Comparison of ENCODE assay signal across 8 cellular contexts in genomic region chr6:33904050-33904827, GRCh38.
DNase-seq lines count a peak whose midpoint lies in the region; ATAC-seq and TF ChIP-seq lines count a peak whose summit lies in the region.

No MANE protein-coding gene starts in this region.

- TF ChIP-seq EP300 in transverse colon (IDR thresholded peaks at IDR 0.05; ENCODE audit: low read depth), result no peak

- in situ Hi-C loops in transverse colon (cut with MboI; ENCODE audit: low pct_ligation_motif_present in 1 of 4, low pct_unique_long_range_greater_than_20kb in 1 of 4, low sequenced_read_pairs in 3 of 4), result no loop called here

- H3K4me2 ChIP-seq in PC-3 (ENCODE audit: low read length), result no peak overlapping the region

- CTCF ChIA-PET in MCF 10A (lab: Yijun Ruan, JAX), result interaction anchor here (0.7 kb wide), 1 partner anchor 28 kb away, joined by 3 read pairs; no protein-coding TSS in a partner anchor
- CTCF ChIA-PET in PC-3 (lab: Charles Lee), result interaction anchor here (0.6 kb wide), 1 partner anchor 43 kb away, joined by 3 read pairs; no protein-coding TSS in a partner anchor

- peaks cover 65% of the 10 kb centered on the region for H3K27me3 Mint-ChIP-seq in MCF 10A (ENCODE audit: insufficient read depth, unreplicated experiment)

- POLR2A ChIA-PET in MCF 10A (lab: Yijun Ruan, JAX) (no interaction called here), PC-3 (lab: Charles Lee; ENCODE audit: unreplicated experiment) (no interaction called here)

- H3K4me1 ChIP-seq in transverse colon, result peaks cover 0 to 9% (median 6%) of the 10 kb centered on the region in 4 donors
- H3K4me1 ChIP-seq in PC-3 (ENCODE audit: insufficient read depth, low read length), result no peaks in the 10 kb centered on the region

- BruUV-seq in MCF 10A (replicated peaks; lab: Mats Ljungman, UMichigan) (no TSS peak), PC-3 (replicated peaks; lab: Mats Ljungman, UMichigan) (no TSS peak)

- H3K27ac ChIP-seq in transverse colon (peak overlapping the region in 1 of 4 donors; percentile 41), PC-3 (ENCODE audit: low read length) (no peak overlapping the region)

- intact Hi-C loops in left colon (cut with DNase I, micrococcal nuclease), result no loop called here
- intact Hi-C loops in transverse colon (cut with DNase I; ENCODE audit: low total_unique reads), result no loop called here
- intact Hi-C loops in MCF 10A (cut with micrococcal nuclease), result no loop called here
- intact Hi-C loops in PC-3 (cut with micrococcal nuclease), result no loop called here

- ATAC-seq in HG03432 (IDR thresholded peaks at IDR 0.05; ENCODE audit: unreplicated experiment), result peak; percentile 64
- ATAC-seq in left colon, result peak; percentile 85
- no peak for ATAC-seq in PC-3

- no peak overlapping the region for H2AFZ ChIP-seq in PC-3 (ENCODE audit: low read length)

- WGBS in transverse colon (ENCODE audit: low coverage in 1 of 2), 2 donors, result 56 to 61% methylated on average over 5 to 14 of the region's 14 CpGs

- H3K9me2 ChIP-seq in PC-3 (replicated peaks; ENCODE audit: low read length), result no peaks in the 10 kb centered on the region

- no peaks in the 10 kb centered on the region for H3K36me3 Mint-ChIP-seq in MCF 10A (ENCODE audit: insufficient read depth, unreplicated experiment)

- no peaks in the 10 kb centered on the region for H3F3A ChIP-seq in PC-3 (ENCODE audit: low read length, unreplicated experiment)

- DNase-seq in GM19238 (ENCODE audit: insufficient read length, low spot score) (peak; percentile 56), left colon (peak; percentile 42 to 51), transverse colon (peak; percentile 48), MCF 10A (ENCODE audit: unreplicated experiment) (no peak), NCI-H510A treated with DMSO at 0.1 percent for 48 hours (lab: John Stamatoyannopoulos, UW) (no peak), PC-3 (no peak)
- DNase-seq in activated CD8-positive, alpha-beta memory T cell treated with anti-CD3 and anti-CD28 coated beads for 1 hour (ENCODE audit: extremely low read depth in 1 of 2, low read depth in 1 of 2), result peak; percentile 35 to 51

- no peak overlapping the region for H3K4me3 Mint-ChIP-seq in MCF 10A (ENCODE audit: unreplicated experiment)

- no peaks in the 10 kb centered on the region for H4K20me1 ChIP-seq in PC-3 (ENCODE audit: low read length)

- no peaks in the 10 kb centered on the region for H3K27me3 ChIP-seq in transverse colon
- H3K27me3 ChIP-seq in PC-3 (ENCODE audit: low read length), result peaks cover 77% of the 10 kb centered on the region

- H3K9me3 ChIP-seq in transverse colon (no peaks in the 10 kb centered on the region), PC-3 (ENCODE audit: low read length) (no peaks in the 10 kb centered on the region)

- TF ChIP-seq CTCF in transverse colon (IDR thresholded peaks at IDR 0.05) (no peak), MCF 10A (IDR thresholded peaks at IDR 0.05; ENCODE audit: unreplicated experiment) (no peak), PC-3 (conservative IDR thresholded peaks at IDR 0.05; ENCODE audit: low read depth, low read length) (no peak)

- H3K4me1 Mint-ChIP-seq in MCF 10A (ENCODE audit: insufficient read depth, unreplicated experiment), result peaks cover 13% of the 10 kb centered on the region

- H3K79me2 ChIP-seq in PC-3 (ENCODE audit: low read length), result no peaks in the 10 kb centered on the region

- TF ChIP-seq POLR2A in transverse colon (IDR thresholded peaks at IDR 0.05), result no peak

- H3K36me3 ChIP-seq in transverse colon, result no peaks in the 10 kb centered on the region
- H3K36me3 ChIP-seq in PC-3 (ENCODE audit: low read depth, low read length), result no peaks in the 10 kb centered on the region

- no peaks in the 10 kb centered on the region for H3K9me3 Mint-ChIP-seq in MCF 10A (ENCODE audit: unreplicated experiment)

- H3K4me3 ChIP-seq in transverse colon, result no peak overlapping the region
- no peak overlapping the region for H3K4me3 ChIP-seq in PC-3 (ENCODE audit: low read length)

- H3K9ac ChIP-seq in PC-3 (ENCODE audit: low read length), result no peak overlapping the region

- H3K27ac Mint-ChIP-seq in MCF 10A (ENCODE audit: low read depth, unreplicated experiment), result no peak overlapping the region

Comparison
In these comparisons a context has a peak if more than half of its experiments do, and no peak if none do; other contexts are left out.
1. DNase-seq: peak in GM19238 (single experiment), activated CD8-positive, alpha-beta memory T cell treated with anti-CD3 and anti-CD28 coated beads for 1 hour (2 of 2), left colon (2 of 2) and transverse colon (single experiment); none in MCF 10A (single experiment), NCI-H510A treated with DMSO at 0.1 percent for 48 hours (single experiment) and PC-3 (single experiment).